12 cellular contexts compared by ENCODE assay signal in genomic region chr13:73945871-73946270, GRCh38.
DNase-seq lines count a peak whose midpoint lies in the region; ATAC-seq, FAIRE-seq and TF ChIP-seq lines count a peak whose summit lies in the region.
"Had no signal": no experiment of that assay in that cellular context is flagged by ENCODE, and none has a peak within 500 bp of the region (broad histone marks: within the 10 kb centered on the region; RNA-seq: fewer than 3 reads in every experiment).

No MANE protein-coding gene starts in this region.

- peaks cover 50% of the 10 kb centered on the region for H3K4me1 Mint-ChIP-seq in activated T-helper 17 cell treated with anti-CD3 and anti-CD28 coated beads, Interleukin-2, amount 50 U/mL, for 72 hours

- no peak overlapping the region for H3K4me3 Mint-ChIP-seq in activated T-helper 17 cell treated with anti-CD3 and anti-CD28 coated beads, Interleukin-2, amount 50 U/mL, for 72 hours
- H3K4me3 Mint-ChIP-seq: dendritic cell treated with granulocyte-macrophage colony-stimulating factor and Interleukin-4, amounts not matched to agents 40 ng/mL and 50 ng/mL, for 4 days had no signal

- no peaks in the 10 kb centered on the region for H3K27me3 Mint-ChIP-seq in activated T-helper 17 cell treated with anti-CD3 and anti-CD28 coated beads, Interleukin-2, amount 50 U/mL, for 72 hours
- H3K27me3 Mint-ChIP-seq: dendritic cell treated with granulocyte-macrophage colony-stimulating factor and Interleukin-4, amounts not matched to agents 40 ng/mL and 50 ng/mL, for 4 days had no signal

- H3K9me3 Mint-ChIP-seq in activated T-helper 17 cell treated with anti-CD3 and anti-CD28 coated beads, Interleukin-2, amount 50 U/mL, for 72 hours: no peaks in the 10 kb centered on the region
- H3K9me3 Mint-ChIP-seq: dendritic cell treated with granulocyte-macrophage colony-stimulating factor and Interleukin-4, amounts not matched to agents 40 ng/mL and 50 ng/mL, for 4 days had no signal

- no peak for DNase-seq in GM19239 (ENCODE audit: insufficient read length, low spot score)
- DNase-seq in left ventricle myocardium superior: peak; percentile 75
- DNase-seq in pons (ENCODE audit: low spot score): peak; percentile 35
- DNase-seq in WERI-Rb-1: no peak
- DNase-seq in GM19238 (ENCODE audit: insufficient read length, low spot score): no peak
- DNase-seq: NCI-H146 had no signal

- ATAC-seq in activated T-helper 17 cell treated with anti-CD3 and anti-CD28 coated beads, Interleukin-2, amount 50 U/mL, for 72 hours (replicated peaks): no peak
- peak; percentile 91 for ATAC-seq in left ventricle myocardium superior
- no peak for ATAC-seq in HG03196 (IDR thresholded peaks at IDR 0.05; ENCODE audit: unreplicated experiment)
- no peak for ATAC-seq in GM19455 (IDR thresholded peaks at IDR 0.05; ENCODE audit: unreplicated experiment)
- ATAC-seq: HCT116 had no signal

- no peaks in the 10 kb centered on the region for H3K36me3 ChIP-seq in WERI-Rb-1

- H3K4me3 ChIP-seq in WERI-Rb-1 (ENCODE audit: low read depth, low read length): no peak overlapping the region

- H3K27ac ChIP-seq in WERI-Rb-1: no peak overlapping the region
- H3K27ac ChIP-seq: HL-60 had no signal

- H3K27me3 ChIP-seq in WERI-Rb-1 (ENCODE audit: insufficient read depth, low read depth, severe bottlenecking): no peaks in the 10 kb centered on the region

- peaks cover 25% of the 10 kb centered on the region for H3K36me3 Mint-ChIP-seq in activated T-helper 17 cell treated with anti-CD3 and anti-CD28 coated beads, Interleukin-2, amount 50 U/mL, for 72 hours (ENCODE audit: low read depth)

- no peak for TF ChIP-seq CTCF in WERI-Rb-1 (IDR thresholded peaks at IDR 0.05; ENCODE audit: low read depth, low read length)

- peak; percentile 55 for FAIRE-seq in GM19239 (lab: Jason Lieb, UNC)

- no peaks in the 10 kb centered on the region for H3K9me3 ChIP-seq in WERI-Rb-1 (ENCODE audit: severe bottlenecking)

- peak overlapping the region; percentile 46 for H3K27ac Mint-ChIP-seq in activated T-helper 17 cell treated with anti-CD3 and anti-CD28 coated beads, Interleukin-2, amount 50 U/mL, for 72 hours
- H3K27ac Mint-ChIP-seq: dendritic cell treated with granulocyte-macrophage colony-stimulating factor and Interleukin-4, amounts not matched to agents 40 ng/mL and 50 ng/mL, for 4 days had no signal

- intact Hi-C loops in left ventricle myocardium superior (cut with micrococcal nuclease): no loop called here

Comparison
In these comparisons a context has a peak if more than half of its experiments do, and no peak if none do; other contexts are left out.
1. DNase-seq: peak in left ventricle myocardium superior (single experiment) and pons (single experiment); none in GM19239 (single experiment), WERI-Rb-1 (single experiment) and GM19238 (single experiment).